21 cellular contexts compared by ENCODE assay signal in genomic region chr6:170245233-170245992, GRCh38. TPM values are rescaled to one million over a fixed set of nuclear protein-coding genes. Genes with fewer than 3 reads are reported as not detected.
DNase-seq lines count a peak whose midpoint lies in the region; ATAC-seq, FAIRE-seq and TF ChIP-seq lines count a peak whose summit lies in the region.
"Had no signal": no experiment of that assay in that cellular context is flagged by ENCODE, and none has a peak within 500 bp of the region (broad histone marks: within the 10 kb centered on the region; RNA-seq: fewer than 3 reads in every experiment).

No MANE protein-coding gene starts in this region.

- H3K4me3 ChIP-seq in GM23338 (no peak overlapping the region), SJCRH30 (peak overlapping the region; percentile 35; the same call in 1 of the 2 replicates), kidney (ENCODE audit: low read length in 2 of 2) (no peak overlapping the region), pancreas (no peak overlapping the region)
- H3K4me3 ChIP-seq: HAP-1, MG63, SJSA1 had no signal

- H3K4me1 Mint-ChIP-seq in GM23338 = peaks cover 27% of the 10 kb centered on the region
- H3K4me1 Mint-ChIP-seq: B cell; CD8-positive, alpha-beta memory T cell had no signal

- no peak overlapping the region for H3K4me2 ChIP-seq in GM23338

- FAIRE-seq in kidney (lab: Jason Lieb, UNC) = no peak
- no peak for FAIRE-seq in pancreas (lab: Jason Lieb, UNC)
- FAIRE-seq: D721Med had no signal

- no peaks in the 10 kb centered on the region for H3K36me3 Mint-ChIP-seq in GM23338 (ENCODE audit: low read depth)
- H3K36me3 Mint-ChIP-seq: CD8-positive, alpha-beta memory T cell had no signal

- 42 to 44% methylated on average over 27 of the region's 27 CpGs for WGBS in pancreas, 2 donors

- peak overlapping the region; percentile 56; the same call in 1 of the 2 replicates for H2AFZ ChIP-seq in GM23338

- no peaks in the 10 kb centered on the region for H3K4me1 ChIP-seq in GM23338 (ENCODE audit: insufficient read depth)
- peaks cover 30% of the 10 kb centered on the region for H3K4me1 ChIP-seq in SJCRH30
- peaks cover 0 to 2% of the 10 kb centered on the region in 2 donors for H3K4me1 ChIP-seq in kidney (ENCODE audit: control insufficient read depth in 1 of 2, insufficient read depth in 1 of 2, low read depth in 1 of 2, low read length in 2 of 2)
- H3K4me1 ChIP-seq in pancreas = peaks cover 0 to 14% (median 7%) of the 10 kb centered on the region in 3 donors
- H3K4me1 ChIP-seq: HAP-1, SJSA1 had no signal

- no peak overlapping the region for H3K9ac ChIP-seq in kidney (ENCODE audit: low read length in 2 of 2)

- TF ChIP-seq CTCF in GM23338 (conservative IDR thresholded peaks at IDR 0.05; ENCODE audit: low read depth in 2 of 2) (no peak), kidney (IDR thresholded peaks at IDR 0.05; ENCODE audit: borderline replicate concordance, extremely low read depth, insufficient read depth) (no peak), pancreas (IDR thresholded peaks at IDR 0.05) (no peak)

- no peaks in the 10 kb centered on the region for H3K27me3 ChIP-seq in GM23338 (ENCODE audit: insufficient read depth)
- no peaks in the 10 kb centered on the region for H3K27me3 ChIP-seq in SJCRH30
- H3K27me3 ChIP-seq in pancreas = no peaks in the 10 kb centered on the region
- H3K27me3 ChIP-seq: MG63, SJSA1 had no signal

- H3K27ac ChIP-seq in GM23338 (ENCODE audit: low read depth) = no peak overlapping the region
- peak overlapping the region; percentile 66 for H3K27ac ChIP-seq in SJCRH30
- H3K27ac ChIP-seq in kidney (ENCODE audit: low read depth in 2 of 2, low read length in 2 of 2) = no peak overlapping the region
- peak overlapping the region in 2 of 4 donors; percentile 33 to 49 for H3K27ac ChIP-seq in pancreas
- H3K27ac ChIP-seq: SJSA1 had no signal

- H3K36me3 ChIP-seq in GM23338 (ENCODE audit: insufficient read depth) (no peaks in the 10 kb centered on the region), SJCRH30 (no peaks in the 10 kb centered on the region), kidney (ENCODE audit: control insufficient read depth in 1 of 2, insufficient read depth in 2 of 2, low read length in 2 of 2) (no peaks in the 10 kb centered on the region), pancreas (no peaks in the 10 kb centered on the region)
- H3K36me3 ChIP-seq: HAP-1, MG63, SJSA1 had no signal

- no peaks in the 10 kb centered on the region for H3K79me2 ChIP-seq in GM23338 (replicated peaks; ENCODE audit: insufficient read depth)

- no peak overlapping the region for H3K27ac Mint-ChIP-seq in GM23338
- H3K27ac Mint-ChIP-seq: B cell; CD8-positive, alpha-beta memory T cell had no signal

- no peaks in the 10 kb centered on the region for H3K9me2 ChIP-seq in GM23338 (ENCODE audit: insufficient read depth)

- H3K4me3 Mint-ChIP-seq in GM23338 = no peak overlapping the region
- H3K4me3 Mint-ChIP-seq: B cell; CD8-positive, alpha-beta memory T cell had no signal

- DNase-seq in GM23338 (ENCODE audit: low spot score) = no peak
- peak in 1 of 2 experiments; percentile 38 for DNase-seq in SJCRH30
- peak; percentile 51 for DNase-seq in kidney
- peak in 4 of 6 donors; percentile 57 to 73 (median 70) for DNase-seq in pancreas
- DNase-seq in NCI-H1092 treated with DMSO at 0.1 percent for 48 hours (lab: John Stamatoyannopoulos, UW) = no peak
- no peak for DNase-seq in amygdala (lab: John Stamatoyannopoulos, UW)
- DNase-seq: CD8-positive, alpha-beta memory T cell; DMS79 treated with DMSO at 0.1 percent for 48 hours; IMR-90; Karpas-422; MG63; NCI-H1105; NCI-H1694; NCI-H446; OCI-M1; RPMI8226 had no signal

- H3K9me3 ChIP-seq in SJCRH30 (replicated peaks) = no peaks in the 10 kb centered on the region
- no peaks in the 10 kb centered on the region for H3K9me3 ChIP-seq in kidney (ENCODE audit: control insufficient read depth in 1 of 2, low read length in 2 of 2)
- H3K9me3 ChIP-seq in pancreas = no peaks in the 10 kb centered on the region
- H3K9me3 ChIP-seq: HAP-1, MG63, SJSA1 had no signal

- H3F3A ChIP-seq in GM23338 (replicated peaks; ENCODE audit: low read depth) = no peaks in the 10 kb centered on the region

- ATAC-seq in GM23338 (no peak), pancreas (peak; percentile 35 to 80 (median 70)), esophagus mucosa (no peak)

- H3K9me3 Mint-ChIP-seq in GM23338 = no peaks in the 10 kb centered on the region; the same call in 2 of the 3 replicates
- H3K9me3 Mint-ChIP-seq: CD8-positive, alpha-beta memory T cell had no signal

- no peaks in the 10 kb centered on the region for H4K20me1 ChIP-seq in GM23338 (replicated peaks; ENCODE audit: insufficient read depth)

- intact Hi-C loops in kidney (cut with DNase I) = no loop called here
- intact Hi-C loops in pancreas (cut with DNase I) = no loop called here

- H3K27me3 Mint-ChIP-seq in GM23338 (ENCODE audit: insufficient read depth, low read depth, poor library complexity) = peaks cover 8% of the 10 kb centered on the region

TF ChIP-seq in GM23338, 12 proteins besides CTCF, POLR2A, EP300 and RAD21:
- no peak for TF ChIP-seq STAT1 (IDR thresholded peaks at IDR 0.05; ENCODE audit: unreplicated experiment)
- no peak for TF ChIP-seq ZNF331 (CRISPR knock-in tag; IDR thresholded peaks at IDR 0.05; ENCODE audit: low read depth)
- TF ChIP-seq, protein P1, sequence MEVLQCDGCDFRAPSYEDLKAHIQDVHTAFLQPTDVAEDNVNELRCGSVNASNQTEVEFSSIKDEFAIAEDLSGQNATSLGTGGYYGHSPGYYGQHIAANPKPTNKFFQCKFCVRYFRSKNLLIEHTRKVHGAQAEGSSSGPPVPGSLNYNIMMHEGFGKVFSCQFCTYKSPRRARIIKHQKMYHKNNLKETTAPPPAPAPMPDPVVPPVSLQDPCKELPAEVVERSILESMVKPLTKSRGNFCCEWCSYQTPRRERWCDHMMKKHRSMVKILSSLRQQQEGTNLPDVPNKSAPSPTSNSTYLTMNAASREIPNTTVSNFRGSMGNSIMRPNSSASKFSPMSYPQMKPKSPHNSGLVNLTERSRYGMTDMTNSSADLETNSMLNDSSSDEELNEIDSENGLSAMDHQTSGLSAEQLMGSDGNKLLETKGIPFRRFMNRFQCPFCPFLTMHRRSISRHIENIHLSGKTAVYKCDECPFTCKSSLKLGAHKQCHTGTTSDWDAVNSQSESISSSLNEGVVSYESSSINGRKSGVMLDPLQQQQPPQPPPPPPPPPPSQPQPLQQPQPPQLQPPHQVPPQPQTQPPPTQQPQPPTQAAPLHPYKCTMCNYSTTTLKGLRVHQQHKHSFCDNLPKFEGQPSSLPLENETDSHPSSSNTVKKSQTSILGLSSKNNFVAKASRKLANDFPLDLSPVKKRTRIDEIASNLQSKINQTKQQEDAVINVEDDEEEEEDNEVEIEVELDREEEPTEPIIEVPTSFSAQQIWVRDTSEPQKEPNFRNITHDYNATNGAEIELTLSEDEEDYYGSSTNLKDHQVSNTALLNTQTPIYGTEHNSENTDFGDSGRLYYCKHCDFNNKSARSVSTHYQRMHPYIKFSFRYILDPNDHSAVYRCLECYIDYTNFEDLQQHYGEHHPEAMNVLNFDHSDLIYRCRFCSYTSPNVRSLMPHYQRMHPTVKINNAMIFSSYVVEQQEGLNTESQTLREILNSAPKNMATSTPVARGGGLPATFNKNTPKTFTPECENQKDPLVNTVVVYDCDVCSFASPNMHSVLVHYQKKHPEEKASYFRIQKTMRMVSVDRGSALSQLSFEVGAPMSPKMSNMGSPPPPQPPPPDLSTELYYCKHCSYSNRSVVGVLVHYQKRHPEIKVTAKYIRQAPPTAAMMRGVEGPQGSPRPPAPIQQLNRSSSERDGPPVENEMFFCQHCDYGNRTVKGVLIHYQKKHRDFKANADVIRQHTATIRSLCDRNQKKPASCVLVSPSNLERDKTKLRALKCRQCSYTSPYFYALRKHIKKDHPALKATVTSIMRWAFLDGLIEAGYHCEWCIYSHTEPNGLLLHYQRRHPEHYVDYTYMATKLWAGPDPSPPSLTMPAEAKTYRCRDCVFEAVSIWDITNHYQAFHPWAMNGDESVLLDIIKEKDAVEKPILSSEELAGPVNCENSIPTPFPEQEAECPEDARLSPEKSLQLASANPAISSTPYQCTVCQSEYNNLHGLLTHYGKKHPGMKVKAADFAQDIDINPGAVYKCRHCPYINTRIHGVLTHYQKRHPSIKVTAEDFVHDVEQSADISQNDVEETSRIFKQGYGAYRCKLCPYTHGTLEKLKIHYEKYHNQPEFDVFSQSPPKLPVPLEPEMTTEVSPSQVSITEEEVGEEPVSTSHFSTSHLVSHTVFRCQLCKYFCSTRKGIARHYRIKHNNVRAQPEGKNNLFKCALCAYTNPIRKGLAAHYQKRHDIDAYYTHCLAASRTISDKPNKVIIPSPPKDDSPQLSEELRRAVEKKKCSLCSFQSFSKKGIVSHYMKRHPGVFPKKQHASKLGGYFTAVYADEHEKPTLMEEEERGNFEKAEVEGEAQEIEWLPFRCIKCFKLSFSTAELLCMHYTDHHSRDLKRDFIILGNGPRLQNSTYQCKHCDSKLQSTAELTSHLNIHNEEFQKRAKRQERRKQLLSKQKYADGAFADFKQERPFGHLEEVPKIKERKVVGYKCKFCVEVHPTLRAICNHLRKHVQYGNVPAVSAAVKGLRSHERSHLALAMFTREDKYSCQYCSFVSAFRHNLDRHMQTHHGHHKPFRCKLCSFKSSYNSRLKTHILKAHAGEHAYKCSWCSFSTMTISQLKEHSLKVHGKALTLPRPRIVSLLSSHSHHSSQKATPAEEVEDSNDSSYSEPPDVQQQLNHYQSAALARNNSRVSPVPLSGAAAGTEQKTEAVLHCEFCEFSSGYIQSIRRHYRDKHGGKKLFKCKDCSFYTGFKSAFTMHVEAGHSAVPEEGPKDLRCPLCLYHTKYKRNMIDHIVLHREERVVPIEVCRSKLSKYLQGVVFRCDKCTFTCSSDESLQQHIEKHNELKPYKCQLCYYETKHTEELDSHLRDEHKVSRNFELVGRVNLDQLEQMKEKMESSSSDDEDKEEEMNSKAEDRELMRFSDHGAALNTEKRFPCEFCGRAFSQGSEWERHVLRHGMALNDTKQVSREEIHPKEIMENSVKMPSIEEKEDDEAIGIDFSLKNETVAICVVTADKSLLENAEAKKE (CRISPR knock-in tag; IDR thresholded peaks at IDR 0.05) = no peak
- TF ChIP-seq CREB1 (CRISPR knock-in tag; IDR thresholded peaks at IDR 0.05; ENCODE audit: low read depth) = no peak
- no peak for TF ChIP-seq EZH2phosphoT487 (IDR thresholded peaks at IDR 0.05; ENCODE audit: unreplicated experiment)
- TF ChIP-seq NANOG (IDR thresholded peaks at IDR 0.05; ENCODE audit: borderline replicate concordance) = no peak
- TF ChIP-seq EZH2 (IDR thresholded peaks at IDR 0.05; ENCODE audit: low read depth, unreplicated experiment) = no peak
- no peak for TF ChIP-seq JUNB (IDR thresholded peaks at IDR 0.05; ENCODE audit: unreplicated experiment)
- TF ChIP-seq POLR2AphosphoS5 (IDR thresholded peaks at IDR 0.05; ENCODE audit: low read depth) = no peak
- TF ChIP-seq ZNF114 (CRISPR knock-in tag; IDR thresholded peaks at IDR 0.05) = no peak

RNA-seq across cellular contexts. Expression of gene DLL1, which starts 45.5 kb away (rescaled TPM):
- 4.6 and 4.8 TPM in 2 replicates for total RNA-seq in GM23338 (2014; rRNA removed; shearing (Covaris generic))
- polyA plus RNA-seq in GM23338 (2016; fragmentation: Nextera tagmentation; extraction: Ambion mirVana) (2.2 and 2.6 TPM in 2 replicates), kidney (ENCODE audit: insufficient read depth, low read depth, low replicate concordance) (4.5 TPM), pancreas (10 to 100 TPM; 16.4 to 21.6 TPM)
- total RNA-seq in SJCRH30 (2014; rRNA removed; shearing (Covaris generic)) = 12.6 and 13.6 TPM in 2 replicates
- total RNA-seq in kidney (11.9 TPM), pancreas (10 to 100 TPM; 10.8 to 19.6 (median 13.3) TPM), esophagus mucosa (10.4 TPM)

Comparison
In these comparisons a context has a peak if more than half of its experiments do, and no peak if none do; other contexts are left out.
1. ATAC-seq: peak in pancreas (4 of 4); none in GM23338 (single experiment) and esophagus mucosa (single experiment).
2. DNase-seq: peak in kidney (single experiment) and pancreas (4 of 6); none in GM23338 (single experiment), NCI-H1092 treated with DMSO at 0.1 percent for 48 hours (single experiment) and amygdala (0 of 56).